Comparison of ENCODE assay signal across 9 cellular contexts in the genomic region with DNA sequence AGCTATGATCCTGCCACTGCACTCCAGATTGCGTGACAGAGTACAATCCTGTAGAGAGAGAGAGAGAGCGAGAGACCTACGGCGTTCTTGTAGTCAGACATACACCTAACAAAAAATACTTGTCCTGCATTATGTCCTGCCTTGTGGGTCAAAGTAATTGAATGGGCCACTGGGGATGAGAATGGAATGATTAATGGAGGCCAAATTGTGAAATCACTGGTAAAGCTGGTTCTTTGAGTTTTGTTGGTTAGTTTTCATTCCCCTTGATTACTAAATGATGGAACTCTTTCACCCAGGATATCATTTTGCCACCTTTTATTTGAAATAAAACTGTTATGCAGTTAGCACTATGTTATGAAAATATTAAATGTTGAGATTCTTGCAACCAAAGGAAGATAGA.
"Had no signal": no experiment of that assay in that cellular context is flagged by ENCODE, and none has a peak within 500 bp of the region (broad histone marks: within the 10 kb centered on the region; RNA-seq: fewer than 3 reads in every experiment).

No MANE protein-coding gene starts in this region.

- H3K4me1 ChIP-seq: HAP-1 had no signal

- H3K4me3 ChIP-seq: GM23248, HAP-1, K562 had no signal

- FAIRE-seq: HTR-8/SVneo, K562 had no signal

- H2AFZ ChIP-seq: GM23248 had no signal

- H3K9me3 ChIP-seq: HAP-1 had no signal

- H3K36me3 ChIP-seq: HAP-1 had no signal

- H3K9ac ChIP-seq: GM23248 had no signal

- DNase-seq: GM23248, GOT3, H7, HFFc6, IMR-90 had no signal

- H3K27ac ChIP-seq: GM23248 had no signal

- ATAC-seq: HCT116, K562 had no signal
